In genomic region chr16:11060856-11061255, GRCh38 we compare ENCODE assay signal across 2 cellular contexts.
TF ChIP-seq lines count a peak whose summit lies in the region.

No MANE protein-coding gene starts in this region.

TF ChIP-seq in HepG2, 621 proteins besides CTCF, POLR2A, EP300 and RAD21 (continued from another document):
- TF ChIP-seq, protein P1, sequence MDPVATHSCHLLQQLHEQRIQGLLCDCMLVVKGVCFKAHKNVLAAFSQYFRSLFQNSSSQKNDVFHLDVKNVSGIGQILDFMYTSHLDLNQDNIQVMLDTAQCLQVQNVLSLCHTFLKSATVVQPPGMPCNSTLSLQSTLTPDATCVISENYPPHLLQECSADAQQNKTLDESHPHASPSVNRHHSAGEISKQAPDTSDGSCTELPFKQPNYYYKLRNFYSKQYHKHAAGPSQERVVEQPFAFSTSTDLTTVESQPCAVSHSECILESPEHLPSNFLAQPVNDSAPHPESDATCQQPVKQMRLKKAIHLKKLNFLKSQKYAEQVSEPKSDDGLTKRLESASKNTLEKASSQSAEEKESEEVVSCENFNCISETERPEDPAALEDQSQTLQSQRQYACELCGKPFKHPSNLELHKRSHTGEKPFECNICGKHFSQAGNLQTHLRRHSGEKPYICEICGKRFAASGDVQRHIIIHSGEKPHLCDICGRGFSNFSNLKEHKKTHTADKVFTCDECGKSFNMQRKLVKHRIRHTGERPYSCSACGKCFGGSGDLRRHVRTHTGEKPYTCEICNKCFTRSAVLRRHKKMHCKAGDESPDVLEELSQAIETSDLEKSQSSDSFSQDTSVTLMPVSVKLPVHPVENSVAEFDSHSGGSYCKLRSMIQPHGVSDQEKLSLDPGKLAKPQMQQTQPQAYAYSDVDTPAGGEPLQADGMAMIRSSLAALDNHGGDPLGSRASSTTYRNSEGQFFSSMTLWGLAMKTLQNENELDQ (CRISPR knock-in tag; IDR thresholded peaks at IDR 0.05; ENCODE audit: borderline replicate concordance), result no peak
- TF ChIP-seq BRD4 (CRISPR knock-in tag; IDR thresholded peaks at IDR 0.05) (no peak), ZBTB25 (CRISPR knock-in tag; IDR thresholded peaks at IDR 0.05) (no peak), GTF3A (CRISPR knock-in tag; conservative IDR thresholded peaks at IDR 0.05) (no peak), SP2 (CRISPR knock-in tag; IDR thresholded peaks at IDR 0.05) (no peak)

TF ChIP-seq in WTC11, 78 proteins besides CTCF, POLR2A, EP300 and RAD21 (continued from another document):
- TF ChIP-seq, protein P2, sequence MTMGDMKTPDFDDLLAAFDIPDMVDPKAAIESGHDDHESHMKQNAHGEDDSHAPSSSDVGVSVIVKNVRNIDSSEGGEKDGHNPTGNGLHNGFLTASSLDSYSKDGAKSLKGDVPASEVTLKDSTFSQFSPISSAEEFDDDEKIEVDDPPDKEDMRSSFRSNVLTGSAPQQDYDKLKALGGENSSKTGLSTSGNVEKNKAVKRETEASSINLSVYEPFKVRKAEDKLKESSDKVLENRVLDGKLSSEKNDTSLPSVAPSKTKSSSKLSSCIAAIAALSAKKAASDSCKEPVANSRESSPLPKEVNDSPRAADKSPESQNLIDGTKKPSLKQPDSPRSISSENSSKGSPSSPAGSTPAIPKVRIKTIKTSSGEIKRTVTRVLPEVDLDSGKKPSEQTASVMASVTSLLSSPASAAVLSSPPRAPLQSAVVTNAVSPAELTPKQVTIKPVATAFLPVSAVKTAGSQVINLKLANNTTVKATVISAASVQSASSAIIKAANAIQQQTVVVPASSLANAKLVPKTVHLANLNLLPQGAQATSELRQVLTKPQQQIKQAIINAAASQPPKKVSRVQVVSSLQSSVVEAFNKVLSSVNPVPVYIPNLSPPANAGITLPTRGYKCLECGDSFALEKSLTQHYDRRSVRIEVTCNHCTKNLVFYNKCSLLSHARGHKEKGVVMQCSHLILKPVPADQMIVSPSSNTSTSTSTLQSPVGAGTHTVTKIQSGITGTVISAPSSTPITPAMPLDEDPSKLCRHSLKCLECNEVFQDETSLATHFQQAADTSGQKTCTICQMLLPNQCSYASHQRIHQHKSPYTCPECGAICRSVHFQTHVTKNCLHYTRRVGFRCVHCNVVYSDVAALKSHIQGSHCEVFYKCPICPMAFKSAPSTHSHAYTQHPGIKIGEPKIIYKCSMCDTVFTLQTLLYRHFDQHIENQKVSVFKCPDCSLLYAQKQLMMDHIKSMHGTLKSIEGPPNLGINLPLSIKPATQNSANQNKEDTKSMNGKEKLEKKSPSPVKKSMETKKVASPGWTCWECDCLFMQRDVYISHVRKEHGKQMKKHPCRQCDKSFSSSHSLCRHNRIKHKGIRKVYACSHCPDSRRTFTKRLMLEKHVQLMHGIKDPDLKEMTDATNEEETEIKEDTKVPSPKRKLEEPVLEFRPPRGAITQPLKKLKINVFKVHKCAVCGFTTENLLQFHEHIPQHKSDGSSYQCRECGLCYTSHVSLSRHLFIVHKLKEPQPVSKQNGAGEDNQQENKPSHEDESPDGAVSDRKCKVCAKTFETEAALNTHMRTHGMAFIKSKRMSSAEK (CRISPR knock-in tag; IDR thresholded peaks at IDR 0.05; ENCODE audit: borderline replicate concordance), result no peak
- no peak for TF ChIP-seq JUN (CRISPR knock-in tag; IDR thresholded peaks at IDR 0.05)
- no peak for TF ChIP-seq GTF2I (CRISPR knock-in tag; conservative IDR thresholded peaks at IDR 0.05)
- no peak for TF ChIP-seq ZNF425 (CRISPR knock-in tag; conservative IDR thresholded peaks at IDR 0.05)
TF ChIP-seq in WTC11: peak in this region for 0.
